Comparison of ENCODE assay signal across 8 cellular contexts in the genomic region with DNA sequence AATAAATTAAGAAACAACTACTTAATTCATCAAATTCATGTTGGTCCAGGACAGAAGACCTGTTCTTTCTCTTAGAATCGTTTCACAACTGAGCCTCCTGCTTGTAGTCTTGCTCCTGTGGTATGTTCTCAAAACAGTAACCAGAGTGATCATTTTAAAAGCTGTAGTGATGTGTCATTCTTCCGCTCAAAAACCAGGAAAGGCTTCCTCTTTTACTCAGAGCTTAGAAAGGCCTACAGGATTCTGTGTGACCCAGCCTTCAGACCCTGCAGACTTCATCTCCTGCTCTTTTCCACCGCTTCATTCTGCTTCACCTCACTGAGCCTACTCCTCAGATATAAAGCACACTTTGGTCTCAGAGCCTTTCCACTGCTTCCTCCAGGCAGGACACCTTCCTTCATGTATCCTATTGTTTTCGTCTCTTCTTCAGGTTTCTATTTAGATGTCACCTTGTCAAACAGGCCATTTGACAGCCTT. TPM values are rescaled to one million over a fixed set of nuclear protein-coding genes. Genes with fewer than 3 reads are reported as not detected.
DNase-seq lines count a peak whose midpoint lies in the region; ATAC-seq and TF ChIP-seq lines count a peak whose summit lies in the region.

No MANE protein-coding gene starts in this region.

- no peaks in the 10 kb centered on the region for H3K9me2 ChIP-seq in PC-3 (replicated peaks; ENCODE audit: low read length)

- H3K27me3 Mint-ChIP-seq in activated CD4-positive, alpha-beta T cell treated with anti-CD3 and anti-CD28 coated beads for 36 hours = no peaks in the 10 kb centered on the region

- intact Hi-C loops in activated CD4-positive, alpha-beta T cell treated with anti-CD3 and anti-CD28 coated beads for 36 hours (cut with DNase I, micrococcal nuclease) = loop anchor here (1.0 to 5.0 kb wide), 5 partner anchors 21 to 70 kb away; no protein-coding TSS in a partner anchor
- intact Hi-C loops in PC-3 (cut with micrococcal nuclease) = no loop called here

- peaks cover 62% of the 10 kb centered on the region for H3K36me3 Mint-ChIP-seq in activated CD4-positive, alpha-beta T cell treated with anti-CD3 and anti-CD28 coated beads for 36 hours (ENCODE audit: low read depth)

- H3K4me1 Mint-ChIP-seq in activated CD4-positive, alpha-beta T cell treated with anti-CD3 and anti-CD28 coated beads for 36 hours = peaks cover 73% of the 10 kb centered on the region

- H3K36me3 ChIP-seq in PC-3 (ENCODE audit: low read depth, low read length) = no peaks in the 10 kb centered on the region

- H3K4me3 ChIP-seq in PC-3 (ENCODE audit: low read length) (no peak overlapping the region), epithelial cell of esophagus (ENCODE audit: low read length) (no peak overlapping the region)

- no TSS peak for BruUV-seq in PC-3 (replicated peaks; lab: Mats Ljungman, UMichigan)

- POLR2A ChIA-PET in activated CD4-positive, alpha-beta T cell treated with anti-CD3 and anti-CD28 coated beads for 36 hours (lab: Charles Lee) = interaction anchor here (0.6 to 0.9 kb wide), 4 partner anchors 9 to 73 kb away, joined by 3 to 6 read pairs (median 3); no protein-coding TSS in a partner anchor
- POLR2A ChIA-PET in PC-3 (lab: Charles Lee; ENCODE audit: unreplicated experiment) = interaction anchor here (0.6 kb wide), 1 partner anchor 187 kb away, joined by 4 read pairs; no protein-coding TSS in a partner anchor

- DNase-seq in activated CD4-positive, alpha-beta T cell treated with anti-CD3 and anti-CD28 coated beads for 36 hours = no peak
- no peak for DNase-seq in activated CD4-positive, alpha-beta T cell treated with anti-CD3 and anti-CD28 coated beads for 1 hour
- DNase-seq in PC-3 = peak; percentile 46
- DNase-seq in epithelial cell of esophagus (ENCODE audit: low read depth) = peak; percentile 47
- DNase-seq in stimulated activated naive CD8-positive, alpha-beta T cell treated with anti-CD3 and anti-CD28 coated beads, Interleukin-15, Interleukin-2, amounts not matched to agents 100 U/mL and 50 U/mL, for 24 hours = no peak
- no peak for DNase-seq in C1 segment of cervical spinal cord (lab: John Stamatoyannopoulos, UW)

- no peaks in the 10 kb centered on the region for H3K9me3 ChIP-seq in PC-3 (ENCODE audit: low read length)

- ATAC-seq in activated CD4-positive, alpha-beta T cell treated with anti-CD3 and anti-CD28 coated beads for 36 hours = peak; percentile 90
- ATAC-seq in PC-3 (peak; percentile 81), HG03039 (IDR thresholded peaks at IDR 0.05; ENCODE audit: unreplicated experiment) (no peak), HG03280 (IDR thresholded peaks at IDR 0.05; ENCODE audit: unreplicated experiment) (no peak)
- ATAC-seq in stimulated activated naive CD8-positive, alpha-beta T cell treated with anti-CD3 and anti-CD28 coated beads, Interleukin-15, Interleukin-2, amounts not matched to agents 100 U/mL and 50 U/mL, for 24 hours = peak; percentile 90

- H3K9ac ChIP-seq in PC-3 (ENCODE audit: low read length) = no peak overlapping the region

- TF ChIP-seq CTCF in PC-3 (conservative IDR thresholded peaks at IDR 0.05; ENCODE audit: low read depth, low read length) = no peak
- no peak for TF ChIP-seq CTCF in epithelial cell of esophagus (IDR thresholded peaks at IDR 0.05; ENCODE audit: insufficient read depth, low read depth, low read length, missing control alignments)

- H3K79me2 ChIP-seq in PC-3 (ENCODE audit: low read length) = no peaks in the 10 kb centered on the region

- H3K4me2 ChIP-seq in PC-3 (ENCODE audit: low read length) = peak overlapping the region; percentile 6; the same call in 1 of the 2 replicates

- H3K9me3 Mint-ChIP-seq in activated CD4-positive, alpha-beta T cell treated with anti-CD3 and anti-CD28 coated beads for 36 hours (ENCODE audit: low read depth) = peaks cover 11% of the 10 kb centered on the region

- no peaks in the 10 kb centered on the region; the same call in 1 of the 2 replicates for H3K4me1 ChIP-seq in PC-3 (ENCODE audit: insufficient read depth, low read length)

- CTCF ChIA-PET in activated CD4-positive, alpha-beta T cell treated with anti-CD3 and anti-CD28 coated beads for 36 hours (lab: Charles Lee) = interaction anchor here (0.7 to 0.8 kb wide), 2 partner anchors 132 to 336 kb away, joined by 3 read pairs; no protein-coding TSS in a partner anchor
- CTCF ChIA-PET in PC-3 (lab: Charles Lee) = no interaction called here

- H2AFZ ChIP-seq in PC-3 (ENCODE audit: low read length) = peak overlapping the region; percentile 10; the same call in 1 of the 2 replicates

- H3K4me3 Mint-ChIP-seq in activated CD4-positive, alpha-beta T cell treated with anti-CD3 and anti-CD28 coated beads for 36 hours = peak overlapping the region; percentile 10

- no peaks in the 10 kb centered on the region for H3F3A ChIP-seq in PC-3 (ENCODE audit: low read length, unreplicated experiment)

- H3K27ac ChIP-seq in PC-3 (ENCODE audit: low read length) = no peak overlapping the region

- H3K27me3 ChIP-seq in PC-3 (ENCODE audit: low read length) = no peaks in the 10 kb centered on the region

- peak overlapping the region; percentile 81 for H3K27ac Mint-ChIP-seq in activated CD4-positive, alpha-beta T cell treated with anti-CD3 and anti-CD28 coated beads for 36 hours

- H4K20me1 ChIP-seq in PC-3 (ENCODE audit: low read length) = no peaks in the 10 kb centered on the region

RNA-seq across cellular contexts. Expression of gene ST6GAL1, which starts 22.7 kb away (rescaled TPM):
- total RNA-seq in activated CD4-positive, alpha-beta T cell treated with anti-CD3 and anti-CD28 coated beads for 36 hours = 100 to 1,000 TPM in 1 of 2 experiments, 10 to 100 TPM in 1; 86.6 to 111 TPM
- 8.6 and 9.4 TPM in 2 replicates for total RNA-seq in PC-3 (2014; rRNA removed)

Comparison
In these comparisons a context has a peak if more than half of its experiments do, and no peak if none do; other contexts are left out.
1. ATAC-seq: peak in activated CD4-positive, alpha-beta T cell treated with anti-CD3 and anti-CD28 coated beads for 36 hours (single experiment), PC-3 (single experiment) and stimulated activated naive CD8-positive, alpha-beta T cell treated with anti-CD3 and anti-CD28 coated beads, Interleukin-15, Interleukin-2, amounts not matched to agents 100 U/mL and 50 U/mL, for 24 hours (single experiment); none in HG03039 (single experiment) and HG03280 (single experiment).
2. DNase-seq: peak in PC-3 (single experiment) and epithelial cell of esophagus (single experiment); none in activated CD4-positive, alpha-beta T cell treated with anti-CD3 and anti-CD28 coated beads for 36 hours (single experiment), activated CD4-positive, alpha-beta T cell treated with anti-CD3 and anti-CD28 coated beads for 1 hour (single experiment), stimulated activated naive CD8-positive, alpha-beta T cell treated with anti-CD3 and anti-CD28 coated beads, Interleukin-15, Interleukin-2, amounts not matched to agents 100 U/mL and 50 U/mL, for 24 hours (single experiment) and C1 segment of cervical spinal cord (0 of 14).